ENCODE assay signal across 10 cellular contexts in the genomic region with DNA sequence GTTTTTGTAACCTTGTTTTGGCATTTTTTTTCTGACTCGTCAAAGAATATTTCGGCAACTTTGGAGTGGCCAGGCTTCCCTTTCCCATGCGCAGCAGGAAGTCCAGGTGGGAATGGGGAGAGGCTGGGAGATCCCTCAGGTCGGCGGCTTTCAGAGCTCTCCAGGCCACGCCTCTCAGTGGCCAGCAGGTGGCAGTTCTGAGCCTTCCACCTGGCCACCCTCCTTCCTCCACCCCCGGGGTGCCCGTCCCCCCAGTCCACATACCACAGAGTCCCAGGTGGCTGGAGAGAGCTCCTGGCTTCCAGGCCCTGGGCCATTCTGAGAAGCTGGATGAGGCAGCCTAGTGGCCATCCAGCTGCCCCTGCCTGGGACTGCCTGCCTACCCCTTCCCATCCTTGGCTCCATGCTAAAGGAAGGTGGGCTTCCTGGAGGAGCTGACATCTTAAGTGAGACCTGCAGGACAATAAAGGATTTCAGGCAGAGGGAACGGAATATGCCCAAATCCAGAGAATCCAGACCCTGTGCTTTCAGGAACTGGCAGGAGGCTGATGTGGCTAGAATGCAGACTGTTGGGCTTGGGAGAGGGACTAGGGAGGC. TPM values are rescaled to one million over a fixed set of nuclear protein-coding genes. Genes with fewer than 3 reads are reported as not detected.
DNase-seq lines count a peak whose midpoint lies in the region; ATAC-seq and TF ChIP-seq lines count a peak whose summit lies in the region.
"Had no signal": no experiment of that assay in that cellular context is flagged by ENCODE, and none has a peak within 500 bp of the region (broad histone marks: within the 10 kb centered on the region; RNA-seq: fewer than 3 reads in every experiment).

No MANE protein-coding gene starts in this region.

- H3K4me3 ChIP-seq in DOHH2 (ENCODE audit: low read length) (no peak overlapping the region), IMR-90 (ENCODE audit: insufficient read depth, low read depth, low read length) (no peak overlapping the region)

- H3K9me2 ChIP-seq in DOHH2 (replicated peaks; ENCODE audit: control insufficient read depth, low read length): no peaks in the 10 kb centered on the region

- no peak overlapping the region for H2BK5ac ChIP-seq in IMR-90 (ENCODE audit: low read depth, low read length, poor library complexity, severe bottlenecking)

- no peaks in the 10 kb centered on the region for H3K9me3 Mint-ChIP-seq in activated CD8-positive, alpha-beta T cell treated with anti-CD3 and anti-CD28 coated beads for 36 hours
- H3K9me3 Mint-ChIP-seq: IgD-negative memory B cell had no signal

- H3K36me3 Mint-ChIP-seq in activated CD8-positive, alpha-beta T cell treated with anti-CD3 and anti-CD28 coated beads for 36 hours (ENCODE audit: low read depth): no peaks in the 10 kb centered on the region
- H3K36me3 Mint-ChIP-seq: IgD-negative memory B cell had no signal

- peak; percentile 42; the same call in 1 of the 2 replicates for ATAC-seq in IMR-90 (ENCODE audit: low read depth)
- ATAC-seq in activated CD8-positive, alpha-beta T cell treated with anti-CD3 and anti-CD28 coated beads for 36 hours: peak; percentile 89
- peak; percentile 48 for ATAC-seq in Right ventricle myocardium inferior
- no peak for ATAC-seq in HG03342 (IDR thresholded peaks at IDR 0.05; ENCODE audit: unreplicated experiment)

- no peaks in the 10 kb centered on the region for H3F3A ChIP-seq in DOHH2 (ENCODE audit: control insufficient read depth, insufficient read depth)

- CTCF ChIA-PET in IMR-90 (lab: Yijun Ruan, JAX): interaction anchor here (0.8 kb wide), 1 partner anchor 10 kb away, joined by 3 read pairs; no protein-coding TSS in a partner anchor
- CTCF ChIA-PET in activated CD8-positive, alpha-beta T cell treated with anti-CD3 and anti-CD28 coated beads for 36 hours (lab: Charles Lee): interaction anchor here (0.6 to 3.3 kb wide), 30 partner anchors 8 to 193 kb away, joined by 3 to 35 read pairs (median 4); a partner anchor contains a TSS

- H2AK9ac ChIP-seq in IMR-90 (replicated peaks; ENCODE audit: low read depth, low read length, poor library complexity): peak overlapping the region; percentile 78

- H3K27ac ChIP-seq in DOHH2 (ENCODE audit: low read depth, low read length): no peak overlapping the region
- no peak overlapping the region for H3K27ac ChIP-seq in IMR-90 (ENCODE audit: insufficient read depth, low read length)
- H3K27ac ChIP-seq: epithelial cell of prostate had no signal

- TF ChIP-seq POLR2A in IMR-90 (IDR thresholded peaks at IDR 0.05; ENCODE audit: low read depth, low read length): no peak

- DNase-seq in IMR-90 (no peak), Right ventricle myocardium inferior (ENCODE audit: missing footprints) (no peak), anterior cingulate cortex (lab: John Stamatoyannopoulos, UW) (no peak), mucosa of gallbladder (ENCODE audit: low spot score) (no peak)
- peak; percentile 55 for DNase-seq in activated CD8-positive, alpha-beta T cell treated with anti-CD3 and anti-CD28 coated beads for 36 hours
- DNase-seq in stimulated activated CD4-positive, alpha-beta T cell treated with anti-CD3 and anti-CD28 coated beads, Interleukin-4, amount 100 ng/mL, for 1 hour: peak; percentile 46

- H3K56ac ChIP-seq in IMR-90 (ENCODE audit: extremely low read depth, insufficient read depth, low read length): no peak overlapping the region

- intact Hi-C loops in IMR-90 (cut with micrococcal nuclease): loop anchor here (5.0 kb wide), 1 partner anchor 794 kb away; no protein-coding TSS in a partner anchor
- intact Hi-C loops in activated CD8-positive, alpha-beta T cell treated with anti-CD3 and anti-CD28 coated beads for 36 hours (cut with micrococcal nuclease): no loop called here
- intact Hi-C loops in Right ventricle myocardium inferior (cut with DNase I): no loop called here

- TF ChIP-seq CTCF in DOHH2 (IDR thresholded peaks at IDR 0.05; ENCODE audit: low read depth, low read length, poor library complexity, severe bottlenecking) (peak; percentile 75), IMR-90 (conservative IDR thresholded peaks at IDR 0.05; ENCODE audit: low read depth, low read length) (peak; percentile 37)
- peak; percentile 75 for TF ChIP-seq CTCF in activated CD8-positive, alpha-beta T cell treated with anti-CD3 and anti-CD28 coated beads for 36 hours (IDR thresholded peaks at IDR 0.05)

- peaks cover 3% of the 10 kb centered on the region for H3K27me3 Mint-ChIP-seq in activated CD8-positive, alpha-beta T cell treated with anti-CD3 and anti-CD28 coated beads for 36 hours

- H3K4me1 Mint-ChIP-seq in activated CD8-positive, alpha-beta T cell treated with anti-CD3 and anti-CD28 coated beads for 36 hours (ENCODE audit: low read depth): peaks cover 3% of the 10 kb centered on the region

- no peak overlapping the region for H3K23ac ChIP-seq in IMR-90 (ENCODE audit: low read depth, low read length)

- no peaks in the 10 kb centered on the region for H3K9me1 ChIP-seq in IMR-90 (ENCODE audit: insufficient read depth, low read length)

- BruUV-seq in IMR-90 (replicated peaks; lab: Mats Ljungman, UMichigan): no TSS peak

- no peak overlapping the region for H2BK20ac ChIP-seq in IMR-90 (ENCODE audit: low read depth, low read length)

- no peaks in the 10 kb centered on the region for H3K36me3 ChIP-seq in DOHH2 (ENCODE audit: control insufficient read depth, low read length)
- no peaks in the 10 kb centered on the region for H3K36me3 ChIP-seq in IMR-90 (ENCODE audit: control insufficient read depth, insufficient read depth, low read length)

- H2BK120ac ChIP-seq in IMR-90 (ENCODE audit: low read depth, low read length): no peak overlapping the region

- dilution Hi-C loops in IMR-90 (cut with HindIII; ENCODE audit: low sequenced_read_pairs, unreplicated experiment): no loop called here

- H3K27me3 ChIP-seq in DOHH2 (ENCODE audit: control insufficient read depth, low read length): peaks cover 4% of the 10 kb centered on the region; the same call in 1 of the 2 replicates
- peaks cover 2% of the 10 kb centered on the region for H3K27me3 ChIP-seq in IMR-90 (ENCODE audit: control insufficient read depth, insufficient read depth, low read length)

- H4K20me1 ChIP-seq in DOHH2 (ENCODE audit: control insufficient read depth, insufficient read depth, low read depth, low read length) (no peaks in the 10 kb centered on the region), IMR-90 (ENCODE audit: insufficient read depth, low read length) (no peaks in the 10 kb centered on the region)

- no peak overlapping the region for H3K27ac Mint-ChIP-seq in activated CD8-positive, alpha-beta T cell treated with anti-CD3 and anti-CD28 coated beads for 36 hours
- H3K27ac Mint-ChIP-seq: IgD-negative memory B cell had no signal

- H3K79me2 ChIP-seq in DOHH2 (ENCODE audit: control insufficient read depth, low read length): no peaks in the 10 kb centered on the region

- H2AFZ ChIP-seq in IMR-90 (replicated peaks; ENCODE audit: low read length, poor library complexity): peak overlapping the region; percentile 43

- H4K91ac ChIP-seq in IMR-90 (ENCODE audit: insufficient read depth, low read depth, low read length): no peak overlapping the region

- no peak overlapping the region for H3K14ac ChIP-seq in IMR-90 (replicated peaks; ENCODE audit: low read depth, low read length)

- WGBS in IMR-90 (ENCODE audit: extremely low coverage in 2 of 2, insufficient read length in 1 of 2), 2 experiments: no CpG with 5 or more reads among the region's 9 CpGs

- POLR2A ChIA-PET in IMR-90 (lab: Charles Lee; ENCODE audit: unreplicated experiment): no interaction called here
- POLR2A ChIA-PET in activated CD8-positive, alpha-beta T cell treated with anti-CD3 and anti-CD28 coated beads for 36 hours (lab: Charles Lee): interaction anchor here (0.6 to 0.8 kb wide), 2 partner anchors 10 to 15 kb away, joined by 3 read pairs; no protein-coding TSS in a partner anchor

- H3K4me2 ChIP-seq in DOHH2 (ENCODE audit: low read length): no peak overlapping the region
- no peak overlapping the region for H3K4me2 ChIP-seq in IMR-90 (ENCODE audit: low read depth, low read length)

- TF ChIP-seq RAD21 in IMR-90 (IDR thresholded peaks at IDR 0.05; ENCODE audit: low read length): peak; percentile 19; the same call in 1 of the 2 replicates

- H3K79me1 ChIP-seq in IMR-90 (ENCODE audit: low read depth in 1 of 2, low read length in 2 of 2): no peaks in the 10 kb centered on the region

- H4K8ac ChIP-seq in IMR-90 (ENCODE audit: low read depth in 2 of 2, low read length in 2 of 2): no peak overlapping the region

- H3K4me1 ChIP-seq in DOHH2 (ENCODE audit: control insufficient read depth, low read length) (no peaks in the 10 kb centered on the region), IMR-90 (ENCODE audit: control insufficient read depth, insufficient read depth, low read length) (no peaks in the 10 kb centered on the region)

- no peak overlapping the region for H3K4ac ChIP-seq in IMR-90 (ENCODE audit: low read depth, low read length)

- no peak overlapping the region for H2BK15ac ChIP-seq in IMR-90 (ENCODE audit: low read depth, low read length)

- H4K5ac ChIP-seq in IMR-90 (ENCODE audit: low read depth, low read length): no peak overlapping the region

- H3K4me3 Mint-ChIP-seq in activated CD8-positive, alpha-beta T cell treated with anti-CD3 and anti-CD28 coated beads for 36 hours: no peak overlapping the region
- H3K4me3 Mint-ChIP-seq: IgD-negative memory B cell had no signal

- H3K18ac ChIP-seq in IMR-90 (ENCODE audit: low read depth, low read length): no peak overlapping the region

- H3K9ac ChIP-seq in IMR-90 (ENCODE audit: low read depth, low read length): no peak overlapping the region

- H2AK5ac ChIP-seq in IMR-90 (ENCODE audit: low read depth, low read length): no peak overlapping the region

- H3K9me3 ChIP-seq in DOHH2 (ENCODE audit: control insufficient read depth, insufficient read depth, low read length) (no peaks in the 10 kb centered on the region), IMR-90 (ENCODE audit: control insufficient read depth, insufficient read depth, low read length) (no peaks in the 10 kb centered on the region)

- in situ Hi-C loops in IMR-90 (cut with MboI; ENCODE audit: low sequenced_read_pairs): no loop called here

TF ChIP-seq in IMR-90, 13 proteins besides CTCF, POLR2A, EP300 and RAD21 (continues in another document):
- no peak for TF ChIP-seq MAFK (IDR thresholded peaks at IDR 0.05; ENCODE audit: low read depth, low read length)
- TF ChIP-seq MXI1 (IDR thresholded peaks at IDR 0.05; ENCODE audit: borderline replicate concordance, low read depth, low read length): no peak
- no peak for TF ChIP-seq SMC3 (IDR thresholded peaks at IDR 0.05; ENCODE audit: low read depth, low read length)
- TF ChIP-seq RCOR1 (IDR thresholded peaks at IDR 0.05; ENCODE audit: insufficient replicate concordance, low read length): no peak
- no peak for TF ChIP-seq CEBPB (IDR thresholded peaks at IDR 0.05; ENCODE audit: low read depth, low read length)
- TF ChIP-seq CHD1 (IDR thresholded peaks at IDR 0.05; ENCODE audit: low read depth, low read length): no peak

RNA-seq across cellular contexts. Expression of a gene that starts 46.3 kb away (rescaled TPM):
- 6.8 and 11.4 TPM in 2 replicates for total RNA-seq in IMR-90 (2012; rRNA removed)
- polyA plus RNA-seq in IMR-90 (2012; rRNA removed): 7.0 and 7.4 TPM in 2 replicates
- polyA plus RNA-seq in IMR-90 (2012; cell fraction: cytosol; rRNA removed): 2.8 and 3.4 TPM in 2 replicates
- polyA plus RNA-seq in IMR-90 (2012; cell fraction: nucleus; rRNA removed; ENCODE audit: low replicate concordance): 5.9 and 12.5 TPM in 2 replicates
- 10 to 100 TPM; 24.5 to 25.7 TPM for total RNA-seq in activated CD8-positive, alpha-beta T cell treated with anti-CD3 and anti-CD28 coated beads for 36 hours
- total RNA-seq in Right ventricle myocardium inferior: 3.1 TPM
- total RNA-seq in mucosa of gallbladder: 2.0 TPM

Comparison
In these comparisons a context has a peak if more than half of its experiments do, and no peak if none do; other contexts are left out.
1. DNase-seq: peak in activated CD8-positive, alpha-beta T cell treated with anti-CD3 and anti-CD28 coated beads for 36 hours (single experiment) and stimulated activated CD4-positive, alpha-beta T cell treated with anti-CD3 and anti-CD28 coated beads, Interleukin-4, amount 100 ng/mL, for 1 hour (single experiment); none in IMR-90 (single experiment), Right ventricle myocardium inferior (single experiment), anterior cingulate cortex (0 of 58) and mucosa of gallbladder (single experiment).
2. Peak in every context shown above with its lines, with median percentiles within 50 percentile points of each other: CTCF ChIP-seq.